Comparison of ENCODE assay signal across 17 cellular contexts in genomic region chr17:60224064-60224463, GRCh38.
"Had no signal": no experiment of that assay in that cellular context is flagged by ENCODE, and none has a peak within 500 bp of the region (broad histone marks: within the 10 kb centered on the region; RNA-seq: fewer than 3 reads in every experiment).

No MANE protein-coding gene starts in this region.

- H3K27me3 ChIP-seq: left lung, tibial nerve, vagina had no signal

- H3K4me3 Mint-ChIP-seq: activated B cell treated with CpG ODN at 0.5 μM for 24 hours; activated CD4-positive, alpha-beta T cell treated with anti-CD3 and anti-CD28 coated beads, Interleukin-2, amount 10 ng/mL, durations not matched to agents 24 days and 14 days; activated CD8-positive, alpha-beta T cell treated with anti-CD3 and anti-CD28 coated beads, Interleukin-2, amount 10 ng/mL, durations not matched to agents 7 days and 5 days; activated naive CD8-positive, alpha-beta T cell treated with anti-CD3 and anti-CD28 coated beads, Interleukin-2, amount 10 ng/mL, durations not matched to agents 7 days and 5 days; naive thymus-derived CD8-positive, alpha-beta T cell; stimulated activated memory B cell treated with anti-CD40 and anti-IgM and Interleukin-4, amounts not matched to agents 10 μg/mL and 1 μg/mL and 100 μg/mL, for 72 hours had no signal

- H3K9me3 ChIP-seq: left lung, tibial nerve, vagina had no signal

- H3K9me3 Mint-ChIP-seq: activated B cell treated with CpG ODN at 0.5 μM for 24 hours; activated CD4-positive, alpha-beta T cell treated with anti-CD3 and anti-CD28 coated beads, Interleukin-2, amount 10 ng/mL, durations not matched to agents 24 days and 14 days; activated naive CD8-positive, alpha-beta T cell treated with anti-CD3 and anti-CD28 coated beads, Interleukin-2, amount 10 ng/mL, durations not matched to agents 7 days and 5 days; naive thymus-derived CD8-positive, alpha-beta T cell; stimulated activated memory B cell treated with anti-CD40 and anti-IgM and Interleukin-4, amounts not matched to agents 10 μg/mL and 1 μg/mL and 100 μg/mL, for 72 hours had no signal

- H3K4me1 Mint-ChIP-seq: activated B cell treated with CpG ODN at 0.5 μM for 24 hours; activated CD4-positive, alpha-beta T cell treated with anti-CD3 and anti-CD28 coated beads, Interleukin-2, amount 10 ng/mL, durations not matched to agents 24 days and 14 days; activated naive CD8-positive, alpha-beta T cell treated with anti-CD3 and anti-CD28 coated beads, Interleukin-2, amount 10 ng/mL, durations not matched to agents 7 days and 5 days; naive thymus-derived CD8-positive, alpha-beta T cell; stimulated activated memory B cell treated with anti-CD40 and anti-IgM and Interleukin-4, amounts not matched to agents 10 μg/mL and 1 μg/mL and 100 μg/mL, for 72 hours had no signal

- DNase-seq: activated B cell treated with CpG ODN at 0.5 μM for 24 hours; activated CD4-positive, alpha-beta T cell treated with anti-CD3 and anti-CD28 coated beads, Interleukin-2, amount 10 ng/mL, durations not matched to agents 24 days and 14 days; activated CD8-positive, alpha-beta memory T cell treated with anti-CD3 and anti-CD28 coated beads, Interleukin-2, amount 50 U/mL, for 4 hours; activated CD8-positive, alpha-beta T cell treated with anti-CD3 and anti-CD28 coated beads, Interleukin-2, amount 10 ng/mL, durations not matched to agents 7 days and 5 days; activated naive CD8-positive, alpha-beta T cell treated with anti-CD3 and anti-CD28 coated beads, Interleukin-2, amount 10 ng/mL, durations not matched to agents 7 days and 5 days; aorta; effector CD8-positive, alpha-beta T cell; kidney; left lung; mammary epithelial cell; naive thymus-derived CD8-positive, alpha-beta T cell; stimulated activated CD4-positive, alpha-beta T cell treated with anti-CD3 and anti-CD28 coated beads, Interleukin-2, amount 100 ng/mL, for 48 hours; T-helper 2 cell had no signal

- H3K27ac Mint-ChIP-seq: activated B cell treated with CpG ODN at 0.5 μM for 24 hours; activated CD4-positive, alpha-beta T cell treated with anti-CD3 and anti-CD28 coated beads, Interleukin-2, amount 10 ng/mL, durations not matched to agents 24 days and 14 days; activated CD8-positive, alpha-beta T cell treated with anti-CD3 and anti-CD28 coated beads, Interleukin-2, amount 10 ng/mL, durations not matched to agents 7 days and 5 days; activated naive CD8-positive, alpha-beta T cell treated with anti-CD3 and anti-CD28 coated beads, Interleukin-2, amount 10 ng/mL, durations not matched to agents 7 days and 5 days; stimulated activated memory B cell treated with anti-CD40 and anti-IgM and Interleukin-4, amounts not matched to agents 10 μg/mL and 1 μg/mL and 100 μg/mL, for 72 hours had no signal

- FAIRE-seq: kidney had no signal

- H3K4me1 ChIP-seq: left lung, parathyroid adenoma, tibial nerve, vagina had no signal

- H3K27me3 Mint-ChIP-seq: activated B cell treated with CpG ODN at 0.5 μM for 24 hours; activated CD4-positive, alpha-beta T cell treated with anti-CD3 and anti-CD28 coated beads, Interleukin-2, amount 10 ng/mL, durations not matched to agents 24 days and 14 days; activated naive CD8-positive, alpha-beta T cell treated with anti-CD3 and anti-CD28 coated beads, Interleukin-2, amount 10 ng/mL, durations not matched to agents 7 days and 5 days; naive thymus-derived CD8-positive, alpha-beta T cell; stimulated activated memory B cell treated with anti-CD40 and anti-IgM and Interleukin-4, amounts not matched to agents 10 μg/mL and 1 μg/mL and 100 μg/mL, for 72 hours had no signal

- H3K27ac ChIP-seq: left lung, parathyroid adenoma, tibial nerve, vagina had no signal

- H2AFZ ChIP-seq: parathyroid adenoma had no signal

- H3K79me2 ChIP-seq: parathyroid adenoma had no signal

- H3K9ac ChIP-seq: parathyroid adenoma had no signal

- H3K4me3 ChIP-seq: left lung, tibial nerve, vagina had no signal
